ENCODE assay signal across 12 cellular contexts in genomic region chr7:106061301-106061979, GRCh38. TPM values are rescaled to one million over a fixed set of nuclear protein-coding genes. Genes with fewer than 3 reads are reported as not detected.
A peak's percentile ranks its signal among the peaks of the same experiment; 100 is the strongest.
DNase-seq lines count a peak whose midpoint lies in the region; ATAC-seq lines count a peak whose summit lies in the region.
"Had no signal": no experiment of that assay in that cellular context is flagged by ENCODE, and none has a peak within 500 bp of the region (broad histone marks: within the 10 kb centered on the region; RNA-seq: fewer than 3 reads in every experiment).

No MANE protein-coding gene starts in this region.

- no peak overlapping the region for H2AFZ ChIP-seq in neuronal stem cell (ENCODE audit: low read length)

- no peak overlapping the region for H3K4ac ChIP-seq in neuronal stem cell (ENCODE audit: low read length)

- ATAC-seq in GM18907 (IDR thresholded peaks at IDR 0.05; ENCODE audit: unreplicated experiment) (peak; percentile 27), HG02623 (IDR thresholded peaks at IDR 0.05; ENCODE audit: unreplicated experiment) (peak; percentile 37)

- no CpG with 5 or more reads among the region's 9 CpGs for WGBS in neuronal stem cell (ENCODE audit: extremely low coverage in 2 of 2, insufficient read length in 2 of 2, insufficient replicate concordance in 1 of 2), 2 donors

- H3K79me1 ChIP-seq in neuronal stem cell (ENCODE audit: low read depth, low read length) = no peaks in the 10 kb centered on the region

- peaks cover 25 to 27% of the 10 kb centered on the region in 2 donors for H3K4me1 ChIP-seq in neuronal stem cell (ENCODE audit: control insufficient read depth in 2 of 2, insufficient read depth in 1 of 2, low read depth in 1 of 2, low read length in 2 of 2)

- H3K18ac ChIP-seq in neuronal stem cell (ENCODE audit: low read length) = peak overlapping the region; percentile 40

- H3K4me3 ChIP-seq in neuronal stem cell (ENCODE audit: low read length in 2 of 2) = no peak overlapping the region
- H3K4me3 ChIP-seq: vagina had no signal

- H3K27me3 ChIP-seq in neuronal stem cell (ENCODE audit: control insufficient read depth in 3 of 3, insufficient read depth in 3 of 3, low read depth in 1 of 3, low read length in 3 of 3) = no peaks in the 10 kb centered on the region
- H3K27me3 ChIP-seq: vagina had no signal

- H3K14ac ChIP-seq in neuronal stem cell (ENCODE audit: low read length) = no peak overlapping the region

- peaks cover 3 to 16% of the 10 kb centered on the region in 2 donors for H3K9me3 ChIP-seq in neuronal stem cell (replicated peaks in 1 of 2; ENCODE audit: control insufficient read depth in 2 of 2, insufficient read depth in 1 of 2, low read depth in 1 of 2, low read length in 2 of 2)
- H3K9me3 ChIP-seq: vagina had no signal

- no peak overlapping the region for H2BK120ac ChIP-seq in neuronal stem cell (ENCODE audit: low read depth, low read length)

- H3K27ac ChIP-seq in neuronal stem cell (replicated peaks; ENCODE audit: low read length) = no peak overlapping the region
- H3K27ac ChIP-seq: vagina had no signal

- peak overlapping the region; percentile 58 for H3K23ac ChIP-seq in neuronal stem cell (ENCODE audit: low read depth, low read length, poor library complexity)

- H2AK5ac ChIP-seq in neuronal stem cell (ENCODE audit: low read depth, low read length) = no peak overlapping the region

- no peak overlapping the region for H4K91ac ChIP-seq in neuronal stem cell (ENCODE audit: low read depth, low read length, poor library complexity)

- no peak overlapping the region for H3K9ac ChIP-seq in neuronal stem cell (ENCODE audit: low read depth, low read length, poor library complexity)

- H2BK12ac ChIP-seq in neuronal stem cell (ENCODE audit: low read length) = peak overlapping the region; percentile 33

- peak overlapping the region; percentile 35 for H2BK5ac ChIP-seq in neuronal stem cell (ENCODE audit: low read length)

- no peaks in the 10 kb centered on the region for H3K36me3 ChIP-seq in neuronal stem cell (replicated peaks in 1 of 2; ENCODE audit: control insufficient read depth in 2 of 2, insufficient read depth in 2 of 2, low read length in 2 of 2)
- H3K36me3 ChIP-seq: vagina had no signal

- peak; percentile 90 for DNase-seq in NAMALWA (ENCODE audit: low spot score)
- DNase-seq in neuronal stem cell (ENCODE audit: low spot score) = no peak
- no peak for DNase-seq in SKM-1 treated with dmso at 0.1 percent for 144 hours (lab: John Stamatoyannopoulos, UW; ENCODE audit: unreplicated experiment)
- DNase-seq in NCI-H2107 treated with DMSO at 0.1 percent for 48 hours (lab: John Stamatoyannopoulos, UW; ENCODE audit: unreplicated experiment) = no peak
- DNase-seq in hippocampal formation (lab: John Stamatoyannopoulos, UW) = no peak
- no peak for DNase-seq in globus pallidus (ENCODE audit: low spot score)
- DNase-seq: activated T-cell treated with anti-CD3 and anti-CD28 coated beads for 4 hours, GOT3, NCI-H1092 had no signal

- no peak overlapping the region for H2BK15ac ChIP-seq in neuronal stem cell (ENCODE audit: low read length)

- no peak overlapping the region for H4K8ac ChIP-seq in neuronal stem cell (ENCODE audit: low read depth, low read length)

- no peak overlapping the region for H3K4me2 ChIP-seq in neuronal stem cell (ENCODE audit: insufficient read depth, low read length, poor library complexity, severe bottlenecking)

RNA-seq across cellular contexts. Expression of gene SYPL1, which starts 50.7 kb away (rescaled TPM):
- 24.2 TPM for polyA plus RNA-seq in neuronal stem cell (2013, experiment 1 of 2)
- polyA plus RNA-seq in neuronal stem cell (2013, experiment 2 of 2) = 25.2 TPM
